20 cellular contexts compared by ENCODE assay signal in genomic region chr3:13389378-13389777, GRCh38. TPM values are rescaled to one million over a fixed set of nuclear protein-coding genes. Genes with fewer than 3 reads are reported as not detected.
DNase-seq lines count a peak whose midpoint lies in the region; ATAC-seq and TF ChIP-seq lines count a peak whose summit lies in the region.
"Had no signal": no experiment of that assay in that cellular context is flagged by ENCODE, and none has a peak within 500 bp of the region (broad histone marks: within the 10 kb centered on the region; RNA-seq: fewer than 3 reads in every experiment).

No MANE protein-coding gene starts in this region.

- H3K9me3 Mint-ChIP-seq in GM23338 = no peaks in the 10 kb centered on the region; the same call in 2 of the 3 replicates
- no peaks in the 10 kb centered on the region for H3K9me3 Mint-ChIP-seq in central memory CD8-positive, alpha-beta T cell
- no peaks in the 10 kb centered on the region for H3K9me3 Mint-ChIP-seq in stimulated activated effector memory CD8-positive, alpha-beta T cell treated with anti-CD3 and anti-CD28 coated beads, Interleukin-12 subunit alpha, Interleukin-12 subunit beta, amount 100 ng/mL, for 72 hours
- H3K9me3 Mint-ChIP-seq: CD4-positive, alpha-beta memory T cell; HFFc6; IgD-negative memory B cell had no signal

- no peaks in the 10 kb centered on the region for H3F3A ChIP-seq in GM23338 (replicated peaks; ENCODE audit: low read depth)

- no peaks in the 10 kb centered on the region for H4K20me1 ChIP-seq in GM23338 (replicated peaks; ENCODE audit: insufficient read depth)

- no peaks in the 10 kb centered on the region for H3K27me3 ChIP-seq in GM23338 (ENCODE audit: insufficient read depth)

- peaks cover 2% of the 10 kb centered on the region for H3K27me3 Mint-ChIP-seq in GM23338 (ENCODE audit: insufficient read depth, low read depth, poor library complexity)
- no peaks in the 10 kb centered on the region for H3K27me3 Mint-ChIP-seq in central memory CD8-positive, alpha-beta T cell
- H3K27me3 Mint-ChIP-seq: CD4-positive, alpha-beta memory T cell; IgD-negative memory B cell had no signal

- H2AFZ ChIP-seq in GM23338 = no peak overlapping the region
- H2AFZ ChIP-seq: GM23248 had no signal

- H3K4me1 Mint-ChIP-seq in GM23338 = peaks cover 15% of the 10 kb centered on the region
- peaks cover 18% of the 10 kb centered on the region for H3K4me1 Mint-ChIP-seq in central memory CD8-positive, alpha-beta T cell
- peaks cover 13% of the 10 kb centered on the region for H3K4me1 Mint-ChIP-seq in stimulated activated effector memory CD8-positive, alpha-beta T cell treated with anti-CD3 and anti-CD28 coated beads, Interleukin-12 subunit alpha, Interleukin-12 subunit beta, amount 100 ng/mL, for 72 hours

- DNase-seq in NCI-H2227 treated with DMSO at 0.1 percent for 48 hours (lab: John Stamatoyannopoulos, UW) (peak; percentile 16), NCI-H2227 (lab: John Stamatoyannopoulos, UW; ENCODE audit: unreplicated experiment) (no peak), GM23338 (ENCODE audit: low spot score) (peak; percentile 25), NCI-H2081 treated with DMSO at 0.1 percent for 48 hours (lab: John Stamatoyannopoulos, UW) (no peak), DMS 273 treated with DMSO at 0.1 percent for 48 hours (lab: John Stamatoyannopoulos, UW) (no peak)
- no peak for DNase-seq in central memory CD8-positive, alpha-beta T cell (ENCODE audit: low spot score in 2 of 2)
- DNase-seq in stimulated activated effector memory CD8-positive, alpha-beta T cell treated with anti-CD3 and anti-CD28 coated beads, Interleukin-12 subunit alpha, Interleukin-12 subunit beta, amount 100 ng/mL, for 72 hours (ENCODE audit: low spot score in 2 of 2) = no peak
- DNase-seq: AML-193; CD4-positive, alpha-beta memory T cell; DMS79 treated with DMSO at 0.1 percent for 48 hours; GM23248; HFFc6 had no signal

- H3K4me2 ChIP-seq in GM23338 = no peak overlapping the region
- H3K4me2 ChIP-seq: A549 had no signal

- no peak overlapping the region for H3K27ac ChIP-seq in GM23338 (ENCODE audit: low read depth)
- H3K27ac ChIP-seq: 22Rv1, A549, C4-2B, GM23248 had no signal

- H3K4me3 ChIP-seq in GM23338 = no peak overlapping the region
- H3K4me3 ChIP-seq: A549, GM12878, GM23248 had no signal

- H3K79me2 ChIP-seq in GM23338 (replicated peaks; ENCODE audit: insufficient read depth) = no peaks in the 10 kb centered on the region

- no peaks in the 10 kb centered on the region for H3K4me1 ChIP-seq in GM23338 (ENCODE audit: insufficient read depth)
- H3K4me1 ChIP-seq: A549 had no signal

- peaks cover 62% of the 10 kb centered on the region for H3K36me3 Mint-ChIP-seq in GM23338 (ENCODE audit: low read depth)
- H3K36me3 Mint-ChIP-seq in central memory CD8-positive, alpha-beta T cell (ENCODE audit: insufficient read depth) = peaks cover 47% of the 10 kb centered on the region
- H3K36me3 Mint-ChIP-seq in stimulated activated effector memory CD8-positive, alpha-beta T cell treated with anti-CD3 and anti-CD28 coated beads, Interleukin-12 subunit alpha, Interleukin-12 subunit beta, amount 100 ng/mL, for 72 hours = peaks cover 97% of the 10 kb centered on the region

- H3K27ac Mint-ChIP-seq in GM23338 = 0 out of 2 replicates have a peak overlapping the region, but pooled peaks have one; percentile 23
- peak overlapping the region; percentile 6 for H3K27ac Mint-ChIP-seq in central memory CD8-positive, alpha-beta T cell (ENCODE audit: low read depth)
- peak overlapping the region; percentile 77 for H3K27ac Mint-ChIP-seq in stimulated activated effector memory CD8-positive, alpha-beta T cell treated with anti-CD3 and anti-CD28 coated beads, Interleukin-12 subunit alpha, Interleukin-12 subunit beta, amount 100 ng/mL, for 72 hours
- H3K27ac Mint-ChIP-seq: HFFc6, IgD-negative memory B cell had no signal

- no peak overlapping the region for H3K4me3 Mint-ChIP-seq in GM23338
- H3K4me3 Mint-ChIP-seq in central memory CD8-positive, alpha-beta T cell = no peak overlapping the region
- no peak overlapping the region for H3K4me3 Mint-ChIP-seq in stimulated activated effector memory CD8-positive, alpha-beta T cell treated with anti-CD3 and anti-CD28 coated beads, Interleukin-12 subunit alpha, Interleukin-12 subunit beta, amount 100 ng/mL, for 72 hours
- H3K4me3 Mint-ChIP-seq: CD4-positive, alpha-beta memory T cell; HFFc6; IgD-negative memory B cell had no signal

- no peaks in the 10 kb centered on the region for H3K9me2 ChIP-seq in GM23338 (ENCODE audit: insufficient read depth)

- no peak for TF ChIP-seq CTCF in GM23338 (conservative IDR thresholded peaks at IDR 0.05; ENCODE audit: low read depth in 2 of 2)

- ATAC-seq in GM23338 (peak; percentile 60), GM21717 (IDR thresholded peaks at IDR 0.05; ENCODE audit: unreplicated experiment) (no peak)
- ATAC-seq in central memory CD8-positive, alpha-beta T cell (replicated peaks; ENCODE audit: extremely low read depth, poor library complexity, severe bottlenecking) = no peak
- ATAC-seq in stimulated activated effector memory CD8-positive, alpha-beta T cell treated with anti-CD3 and anti-CD28 coated beads, Interleukin-12 subunit alpha, Interleukin-12 subunit beta, amount 100 ng/mL, for 72 hours = no peak
- ATAC-seq: A549, GM12878, HCT116, HepG2 had no signal

- H3K36me3 ChIP-seq in GM23338 (ENCODE audit: insufficient read depth) = no peaks in the 10 kb centered on the region

TF ChIP-seq in GM23338, 12 proteins besides CTCF, POLR2A, EP300 and RAD21:
- no peak for TF ChIP-seq POLR2AphosphoS5 (IDR thresholded peaks at IDR 0.05; ENCODE audit: low read depth)
- no peak for TF ChIP-seq EZH2phosphoT487 (IDR thresholded peaks at IDR 0.05; ENCODE audit: unreplicated experiment)
- TF ChIP-seq CREB1 (CRISPR knock-in tag; IDR thresholded peaks at IDR 0.05; ENCODE audit: low read depth) = no peak
- TF ChIP-seq, protein P1, sequence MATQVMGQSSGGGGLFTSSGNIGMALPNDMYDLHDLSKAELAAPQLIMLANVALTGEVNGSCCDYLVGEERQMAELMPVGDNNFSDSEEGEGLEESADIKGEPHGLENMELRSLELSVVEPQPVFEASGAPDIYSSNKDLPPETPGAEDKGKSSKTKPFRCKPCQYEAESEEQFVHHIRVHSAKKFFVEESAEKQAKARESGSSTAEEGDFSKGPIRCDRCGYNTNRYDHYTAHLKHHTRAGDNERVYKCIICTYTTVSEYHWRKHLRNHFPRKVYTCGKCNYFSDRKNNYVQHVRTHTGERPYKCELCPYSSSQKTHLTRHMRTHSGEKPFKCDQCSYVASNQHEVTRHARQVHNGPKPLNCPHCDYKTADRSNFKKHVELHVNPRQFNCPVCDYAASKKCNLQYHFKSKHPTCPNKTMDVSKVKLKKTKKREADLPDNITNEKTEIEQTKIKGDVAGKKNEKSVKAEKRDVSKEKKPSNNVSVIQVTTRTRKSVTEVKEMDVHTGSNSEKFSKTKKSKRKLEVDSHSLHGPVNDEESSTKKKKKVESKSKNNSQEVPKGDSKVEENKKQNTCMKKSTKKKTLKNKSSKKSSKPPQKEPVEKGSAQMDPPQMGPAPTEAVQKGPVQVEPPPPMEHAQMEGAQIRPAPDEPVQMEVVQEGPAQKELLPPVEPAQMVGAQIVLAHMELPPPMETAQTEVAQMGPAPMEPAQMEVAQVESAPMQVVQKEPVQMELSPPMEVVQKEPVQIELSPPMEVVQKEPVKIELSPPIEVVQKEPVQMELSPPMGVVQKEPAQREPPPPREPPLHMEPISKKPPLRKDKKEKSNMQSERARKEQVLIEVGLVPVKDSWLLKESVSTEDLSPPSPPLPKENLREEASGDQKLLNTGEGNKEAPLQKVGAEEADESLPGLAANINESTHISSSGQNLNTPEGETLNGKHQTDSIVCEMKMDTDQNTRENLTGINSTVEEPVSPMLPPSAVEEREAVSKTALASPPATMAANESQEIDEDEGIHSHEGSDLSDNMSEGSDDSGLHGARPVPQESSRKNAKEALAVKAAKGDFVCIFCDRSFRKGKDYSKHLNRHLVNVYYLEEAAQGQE (IDR thresholded peaks at IDR 0.05; ENCODE audit: unreplicated experiment) = no peak
- TF ChIP-seq ZNF331 (CRISPR knock-in tag; IDR thresholded peaks at IDR 0.05; ENCODE audit: low read depth) = no peak
- TF ChIP-seq JUNB (IDR thresholded peaks at IDR 0.05; ENCODE audit: unreplicated experiment) = no peak
- TF ChIP-seq ZNF114 (CRISPR knock-in tag; IDR thresholded peaks at IDR 0.05) = no peak
- TF ChIP-seq ETS1 (IDR thresholded peaks at IDR 0.05) = no peak

RNA-seq across cellular contexts. Expression of gene NUP210, which starts 30.7 kb away (rescaled TPM):
- 72.7 and 73.9 TPM in 2 replicates for total RNA-seq in GM23338 (2014; rRNA removed; shearing (Covaris generic))
- polyA plus RNA-seq in GM23338 (2016; fragmentation: Nextera tagmentation; extraction: Ambion mirVana) = 13.8 and 14.1 TPM in 2 replicates
- total RNA-seq: GM23248 had no signal

Comparison
In these comparisons a context has a peak if more than half of its experiments do, and no peak if none do; other contexts are left out.
1. DNase-seq: peak in NCI-H2227 treated with DMSO at 0.1 percent for 48 hours (single experiment) and GM23338 (single experiment); none in NCI-H2227 (single experiment), central memory CD8-positive, alpha-beta T cell (0 of 2), stimulated activated effector memory CD8-positive, alpha-beta T cell treated with anti-CD3 and anti-CD28 coated beads, Interleukin-12 subunit alpha, Interleukin-12 subunit beta, amount 100 ng/mL, for 72 hours (0 of 2), NCI-H2081 treated with DMSO at 0.1 percent for 48 hours (single experiment) and DMS 273 treated with DMSO at 0.1 percent for 48 hours (single experiment).
2. H3K27ac Mint-ChIP-seq: peak in every context shown above with its lines; median percentile 77 in stimulated activated effector memory CD8-positive, alpha-beta T cell treated with anti-CD3 and anti-CD28 coated beads, Interleukin-12 subunit alpha, Interleukin-12 subunit beta, amount 100 ng/mL, for 72 hours; 23 in GM23338; 6 in central memory CD8-positive, alpha-beta T cell.